Comparison of ENCODE assay signal across 1 cellular context in genomic region chr17:38746004-38746892, GRCh38.
TF ChIP-seq lines count a peak whose summit lies in the region.

No MANE protein-coding gene starts in this region.

TF ChIP-seq in GM12891, 5 proteins besides CTCF, POLR2A, EP300 and RAD21 (continued from another document):
- TF ChIP-seq SPI1 (IDR thresholded peaks at IDR 0.05; ENCODE audit: low read depth, low read length), result no peak
- TF ChIP-seq POLR2AphosphoS5 (IDR thresholded peaks at IDR 0.05; ENCODE audit: low read depth, low read length), result no peak
